Comparison of ENCODE assay signal across 2 cellular contexts in the genomic region with DNA sequence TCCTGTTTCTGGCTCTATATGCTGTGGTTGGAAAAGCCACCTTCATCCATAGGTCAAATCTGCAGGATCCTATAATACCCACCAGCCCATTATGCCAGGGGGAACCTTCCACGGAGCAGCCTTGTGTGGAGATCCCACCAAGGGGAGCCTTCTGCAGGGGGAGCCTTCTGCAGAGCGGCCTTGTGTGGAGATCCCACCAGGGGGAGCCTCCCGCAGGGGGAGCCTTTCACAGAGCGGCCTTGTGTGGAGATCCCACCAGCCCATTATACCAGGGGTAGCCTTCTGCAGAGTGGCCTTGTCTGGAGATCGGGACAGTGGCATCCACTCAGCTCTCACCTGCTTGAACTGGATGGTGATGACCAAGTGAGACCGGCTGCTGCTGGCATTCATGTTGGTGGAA.
TF ChIP-seq lines count a peak whose summit lies in the region.

No MANE protein-coding gene starts in this region.

TF ChIP-seq in HCT116, 20 proteins besides CTCF, POLR2A, EP300 and RAD21 (continued from another document):
- TF ChIP-seq SRF (IDR thresholded peaks at IDR 0.05; ENCODE audit: low read depth) (no peak), SIN3A (IDR thresholded peaks at IDR 0.05; ENCODE audit: low read depth) (no peak), POLR2AphosphoS5 (IDR thresholded peaks at IDR 0.05; ENCODE audit: low read depth, low read length) (no peak), SP1 (IDR thresholded peaks at IDR 0.05; ENCODE audit: low read depth) (no peak), CEBPB (IDR thresholded peaks at IDR 0.05; ENCODE audit: low read depth) (no peak), EZH2 (IDR thresholded peaks at IDR 0.05) (no peak), ZBTB33 (IDR thresholded peaks at IDR 0.05; ENCODE audit: extremely low read depth, insufficient replicate concordance, low read length) (no peak), TCF7L2 (IDR thresholded peaks at IDR 0.05; ENCODE audit: borderline replicate concordance, extremely low read depth, insufficient read depth, insufficient read length) (no peak), EGR1 (IDR thresholded peaks at IDR 0.05; ENCODE audit: low read depth) (no peak), YY1 (IDR thresholded peaks at IDR 0.05; ENCODE audit: extremely low read depth, insufficient replicate concordance, low read depth, low read length) (no peak), EZH2phosphoT487 (IDR thresholded peaks at IDR 0.05; ENCODE audit: borderline replicate concordance) (no peak)
- TF ChIP-seq, protein P1, sequence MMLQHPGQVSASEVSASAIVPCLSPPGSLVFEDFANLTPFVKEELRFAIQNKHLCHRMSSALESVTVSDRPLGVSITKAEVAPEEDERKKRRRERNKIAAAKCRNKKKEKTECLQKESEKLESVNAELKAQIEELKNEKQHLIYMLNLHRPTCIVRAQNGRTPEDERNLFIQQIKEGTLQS (IDR thresholded peaks at IDR 0.05), result no peak
TF ChIP-seq in HCT116: peak in this region for 0.

TF ChIP-seq in WTC11, 78 proteins besides CTCF, POLR2A, EP300 and RAD21 (continued from another document):
- no peak for TF ChIP-seq USF1 (CRISPR knock-in tag; IDR thresholded peaks at IDR 0.05)
- no peak for TF ChIP-seq ZNF219 (CRISPR knock-in tag; IDR thresholded peaks at IDR 0.05; ENCODE audit: borderline replicate concordance)
